ENCODE assay signal across 1 cellular context in genomic region chr2:177263451-177264208, GRCh38.
TF ChIP-seq lines count a peak whose summit lies in the region.

No MANE protein-coding gene starts in this region.

TF ChIP-seq in HEK293, 187 proteins besides CTCF, POLR2A, EP300 and RAD21 (continued from another document and continues in another):
- TF ChIP-seq ZNF645 (tag by site-specific recombination; IDR thresholded peaks at IDR 0.05), result no peak
- TF ChIP-seq YY2 (tag by site-specific recombination; IDR thresholded peaks at IDR 0.05), result no peak
- TF ChIP-seq ZNF692 (tag by site-specific recombination; IDR thresholded peaks at IDR 0.05), result peak; percentile 90
- TF ChIP-seq PATZ1 (tag by site-specific recombination; IDR thresholded peaks at IDR 0.05), result peak; percentile 91
- peak; percentile 54 for TF ChIP-seq ZSCAN4 (tag by site-specific recombination; IDR thresholded peaks at IDR 0.05)
- 0 out of 2 replicates have a peak, but pooled peaks have one; percentile 52 for TF ChIP-seq KLF1 (tag by site-specific recombination; IDR thresholded peaks at IDR 0.05)
- no peak for TF ChIP-seq ZNF518A (tag by site-specific recombination; conservative IDR thresholded peaks at IDR 0.05; ENCODE audit: low read depth)
- TF ChIP-seq ZNF157 (tag by site-specific recombination; IDR thresholded peaks at IDR 0.05), result no peak
- TF ChIP-seq PRDM1 (tag by site-specific recombination; IDR thresholded peaks at IDR 0.05), result peak; percentile 4; the same call in 1 of the 2 replicates
- TF ChIP-seq KLF9 (tag by site-specific recombination; IDR thresholded peaks at IDR 0.05; ENCODE audit: low read depth), result peak; percentile 46
- 0 out of 2 replicates have a peak, but pooled peaks have one; percentile 40 for TF ChIP-seq TCF7L2 (IDR thresholded peaks at IDR 0.05; ENCODE audit: borderline replicate concordance, low read depth, low read length)
- TF ChIP-seq ZNF843 (tag by site-specific recombination; IDR thresholded peaks at IDR 0.05), result peak; percentile 73
- peak; percentile 98 for TF ChIP-seq ZNF2 (tag by site-specific recombination; IDR thresholded peaks at IDR 0.05)
- TF ChIP-seq ZFP69B (tag by site-specific recombination; IDR thresholded peaks at IDR 0.05), result peak; percentile 93
- peak; percentile 56; the same call in 1 of the 2 replicates for TF ChIP-seq ZNF366 (tag by site-specific recombination; conservative IDR thresholded peaks at IDR 0.05)
- TF ChIP-seq SP7 (tag by site-specific recombination; IDR thresholded peaks at IDR 0.05), result peak; percentile 92
- TF ChIP-seq ZNF155 (tag by site-specific recombination; IDR thresholded peaks at IDR 0.05), result no peak
- TF ChIP-seq ZNF148 (tag by site-specific recombination; IDR thresholded peaks at IDR 0.05; ENCODE audit: borderline replicate concordance), result no peak
- TF ChIP-seq KLF17 (tag by site-specific recombination; IDR thresholded peaks at IDR 0.05), result peak; percentile 82; the same call in 1 of the 2 replicates
- no peak for TF ChIP-seq ZNF175 (tag by site-specific recombination; IDR thresholded peaks at IDR 0.05)
- TF ChIP-seq ZNF610 (tag by site-specific recombination; IDR thresholded peaks at IDR 0.05; ENCODE audit: borderline replicate concordance), result peak; percentile 74; the same call in 1 of the 2 replicates
- TF ChIP-seq ZNF658 (tag by site-specific recombination; IDR thresholded peaks at IDR 0.05), result no peak
- TF ChIP-seq ZNF664 (tag by site-specific recombination; IDR thresholded peaks at IDR 0.05), result no peak
- no peak for TF ChIP-seq ZNF433 (tag by site-specific recombination; IDR thresholded peaks at IDR 0.05; ENCODE audit: low read depth)
- peak; percentile 91 for TF ChIP-seq SCRT2 (tag by site-specific recombination; IDR thresholded peaks at IDR 0.05)
- TF ChIP-seq ZNF513 (tag by site-specific recombination; IDR thresholded peaks at IDR 0.05), result peak; percentile 32; the same call in 1 of the 2 replicates
- TF ChIP-seq ZNF121 (tag by site-specific recombination; IDR thresholded peaks at IDR 0.05), result peak; percentile 48; the same call in 1 of the 2 replicates
- TF ChIP-seq SALL2 (tag by site-specific recombination; IDR thresholded peaks at IDR 0.05; ENCODE audit: borderline replicate concordance), result no peak
- TF ChIP-seq ZNF169 (tag by site-specific recombination; IDR thresholded peaks at IDR 0.05), result no peak
- TF ChIP-seq RBAK (tag by site-specific recombination; IDR thresholded peaks at IDR 0.05), result no peak
- TF ChIP-seq ZNF501 (tag by site-specific recombination; IDR thresholded peaks at IDR 0.05), result peak; percentile 97; the same call in 1 of the 2 replicates
- no peak for TF ChIP-seq ZNF221 (tag by site-specific recombination; IDR thresholded peaks at IDR 0.05; ENCODE audit: borderline replicate concordance)
- TF ChIP-seq ZNF510 (tag by site-specific recombination; IDR thresholded peaks at IDR 0.05; ENCODE audit: insufficient replicate concordance), result no peak
- peak; percentile 96 for TF ChIP-seq ZNF660 (tag by site-specific recombination; IDR thresholded peaks at IDR 0.05)
- peak; percentile 92 for TF ChIP-seq HIC1 (tag by site-specific recombination; IDR thresholded peaks at IDR 0.05)
- no peak for TF ChIP-seq ZSCAN23 (tag by site-specific recombination; IDR thresholded peaks at IDR 0.05)
- peak; percentile 74 for TF ChIP-seq ZNF335 (tag by site-specific recombination; conservative IDR thresholded peaks at IDR 0.05)
- no peak for TF ChIP-seq ZNF791 (tag by site-specific recombination; IDR thresholded peaks at IDR 0.05)
- peak; percentile 50 for TF ChIP-seq ZNF596 (tag by site-specific recombination; IDR thresholded peaks at IDR 0.05)
- TF ChIP-seq BCL11A (tag by site-specific recombination; IDR thresholded peaks at IDR 0.05; ENCODE audit: low read depth), result peak; percentile 87
- 0 out of 2 replicates have a peak, but pooled peaks have one; percentile 14 for TF ChIP-seq ZSCAN18 (tag by site-specific recombination; IDR thresholded peaks at IDR 0.05)
